In genomic region chr4:8699479-8700145, GRCh38 we compare ENCODE assay signal across 20 cellular contexts.
"Had no signal": no experiment of that assay in that cellular context is flagged by ENCODE, and none has a peak within 500 bp of the region (broad histone marks: within the 10 kb centered on the region; RNA-seq: fewer than 3 reads in every experiment).

No MANE protein-coding gene starts in this region.

- H3K4me1 ChIP-seq: gastrocnemius medialis, testis, vagina had no signal

- H3K9me3 ChIP-seq: gastrocnemius medialis, testis, vagina had no signal

- ATAC-seq: activated CD4-positive, CD25-positive, alpha-beta regulatory T cell treated with anti-CD3 and anti-CD28 coated beads, Interleukin-2, amount 50 U/mL, for 24 hours; gastrocnemius medialis; sciatic nerve; stimulated activated naive CD8-positive, alpha-beta T cell treated with anti-CD3 and anti-CD28 coated beads, Interleukin-15, amount 100 ng/mL, for 72 hours; T-cell had no signal

- H3K4me3 ChIP-seq: gastrocnemius medialis, testis, vagina had no signal

- H3K4me1 Mint-ChIP-seq: activated naive CD8-positive, alpha-beta T cell treated with anti-CD3 and anti-CD28 coated beads for 36 hours; brain; central memory CD8-positive, alpha-beta T cell; nephron; stimulated activated naive CD8-positive, alpha-beta T cell treated with anti-CD3 and anti-CD28 coated beads, Interleukin-15, amount 100 ng/mL, for 72 hours; T-cell had no signal

- DNase-seq: activated CD4-positive, alpha-beta T cell treated with anti-CD3 and anti-CD28 coated beads, Interleukin-2, amount 50 U/mL, for 1 hour; activated gamma-delta T cell; activated naive CD8-positive, alpha-beta T cell treated with anti-CD3 and anti-CD28 coated beads for 36 hours; activated T-cell treated with anti-CD3 and anti-CD28 coated beads, Interleukin-2, amount 50 U/mL, for 1 hour; amygdala; effector memory CD4-positive, alpha-beta T cell; mesendoderm; occipital lobe; stimulated activated CD4-positive, alpha-beta T cell treated with anti-CD3 and anti-CD28 coated beads, Interleukin-1b, Interleukin-23, amount 100 ng/mL, for 48 hours; stimulated activated naive CD8-positive, alpha-beta T cell treated with anti-CD3 and anti-CD28 coated beads, Interleukin-15, amount 100 ng/mL, for 72 hours; T-helper 9 cell; testis had no signal

- H3K27me3 ChIP-seq: testis, vagina had no signal

- H3K36me3 Mint-ChIP-seq: activated naive CD8-positive, alpha-beta T cell treated with anti-CD3 and anti-CD28 coated beads for 36 hours; brain; T-cell had no signal

- H3K27me3 Mint-ChIP-seq: activated naive CD8-positive, alpha-beta T cell treated with anti-CD3 and anti-CD28 coated beads for 36 hours had no signal

- H3K36me3 ChIP-seq: gastrocnemius medialis, vagina had no signal

- H3K27ac Mint-ChIP-seq: activated naive CD8-positive, alpha-beta T cell treated with anti-CD3 and anti-CD28 coated beads for 36 hours; nephron; T-cell had no signal

- H3K4me3 Mint-ChIP-seq: activated naive CD8-positive, alpha-beta T cell treated with anti-CD3 and anti-CD28 coated beads for 36 hours; central memory CD8-positive, alpha-beta T cell; nephron; stimulated activated naive CD8-positive, alpha-beta T cell treated with anti-CD3 and anti-CD28 coated beads, Interleukin-15, amount 100 ng/mL, for 72 hours; T-cell had no signal

- H3K9me3 Mint-ChIP-seq: activated naive CD8-positive, alpha-beta T cell treated with anti-CD3 and anti-CD28 coated beads for 36 hours; central memory CD8-positive, alpha-beta T cell had no signal
